Comparison of ENCODE assay signal across 18 cellular contexts in genomic region chr6:14459315-14459714, GRCh38.
"Had no signal": no experiment of that assay in that cellular context is flagged by ENCODE, and none has a peak within 500 bp of the region (broad histone marks: within the 10 kb centered on the region; RNA-seq: fewer than 3 reads in every experiment).

No MANE protein-coding gene starts in this region.

- ATAC-seq: effector memory CD8-positive, alpha-beta T cell; gastrocnemius medialis; left lobe of liver; natural killer cell; sciatic nerve; stimulated activated naive B cell treated with anti-CD40 and anti-IgM and Interleukin-4, amounts not matched to agents 10 μg/mL and 1 μg/mL and 100 μg/mL, for 72 hours had no signal

- H3K9me3 ChIP-seq: esophagus muscularis mucosa, gastrocnemius medialis, stomach, thoracic aorta, transverse colon had no signal

- H3K4me3 ChIP-seq: esophagus muscularis mucosa, gastrocnemius medialis, heart right ventricle, skin epidermis, stomach, thoracic aorta, transverse colon had no signal

- H3K27ac ChIP-seq: epithelial cell of prostate, esophagus muscularis mucosa, gastrocnemius medialis, heart right ventricle, skin epidermis, stomach, thoracic aorta, transverse colon had no signal

- H3K27me3 ChIP-seq: esophagus muscularis mucosa, gastrocnemius medialis, heart right ventricle, stomach, transverse colon had no signal

- H3K36me3 ChIP-seq: esophagus muscularis mucosa, gastrocnemius medialis, heart right ventricle, stomach, thoracic aorta, transverse colon had no signal

- DNase-seq: effector memory CD8-positive, alpha-beta T cell; gastrocnemius medialis; hypothalamus; natural killer cell; posterior cingulate gyrus; stimulated activated CD4-positive, alpha-beta T cell treated with anti-CD3 and anti-CD28 coated beads, Interleukin-2, amount 100 ng/mL, for 24 hours; stimulated activated CD4-positive, alpha-beta T cell treated with anti-CD3 and anti-CD28 coated beads, Interleukin-4, amount 100 ng/mL, for 4 hours; stimulated activated naive B cell treated with anti-CD40 and anti-IgM and Interleukin-4, amounts not matched to agents 10 μg/mL and 1 μg/mL and 100 μg/mL, for 72 hours; substantia nigra; transverse colon had no signal
